Comparison of ENCODE assay signal across 8 cellular contexts in genomic region chr10:5449823-5450222, GRCh38. TPM values are rescaled to one million over a fixed set of nuclear protein-coding genes. Genes with fewer than 3 reads are reported as not detected.
A peak's percentile ranks its signal among the peaks of the same experiment; 100 is the strongest.
DNase-seq lines count a peak whose midpoint lies in the region; ATAC-seq and TF ChIP-seq lines count a peak whose summit lies in the region.

No MANE protein-coding gene starts in this region.

- H3K9me3 ChIP-seq in breast epithelium (no peaks in the 10 kb centered on the region), smooth muscle cell (replicated peaks; ENCODE audit: low read depth) (no peaks in the 10 kb centered on the region)

- no peak for TF ChIP-seq POLR2A in breast epithelium (IDR thresholded peaks at IDR 0.05)

- H3K36me3 Mint-ChIP-seq in natural killer cell: no peaks in the 10 kb centered on the region

- DNase-seq in HT1080 (ENCODE audit: low read depth): peak; percentile 19
- DNase-seq in breast epithelium (ENCODE audit: low spot score in 2 of 2): no peak
- no peak for DNase-seq in kidney epithelial cell (ENCODE audit: low read depth)
- DNase-seq in smooth muscle cell (lab: John Stamatoyannopoulos, UW; ENCODE audit: unreplicated experiment): no peak
- no peak for DNase-seq in natural killer cell
- no peak for DNase-seq in NCI-H524 treated with DMSO at 0.1 percent for 48 hours (lab: John Stamatoyannopoulos, UW)
- DNase-seq in NCI-H146 treated with DMSO at 0.1 percent for 48 hours (lab: John Stamatoyannopoulos, UW; ENCODE audit: unreplicated experiment): no peak

- peaks cover 72% of the 10 kb centered on the region for H4K20me1 ChIP-seq in smooth muscle cell (ENCODE audit: low read depth)

- intact Hi-C loops in breast epithelium (cut with DNase I; ENCODE audit: low total_unique reads) (loop anchor here (10.0 kb wide), 1 partner anchor 175 kb away; no protein-coding TSS in a partner anchor), natural killer cell (cut with micrococcal nuclease) (no loop called here)

- H3K9ac ChIP-seq in smooth muscle cell (ENCODE audit: low read depth): peak overlapping the region; percentile 90

- H3K27me3 ChIP-seq in breast epithelium: no peaks in the 10 kb centered on the region
- no peaks in the 10 kb centered on the region for H3K27me3 ChIP-seq in kidney epithelial cell (ENCODE audit: control insufficient read depth, insufficient read depth, low read length)
- no peaks in the 10 kb centered on the region for H3K27me3 ChIP-seq in smooth muscle cell (ENCODE audit: low read depth)

- TF ChIP-seq CTCF in breast epithelium (IDR thresholded peaks at IDR 0.05): peak; percentile 37 to 43 (median 41)
- TF ChIP-seq CTCF in kidney epithelial cell (IDR thresholded peaks at IDR 0.05; ENCODE audit: insufficient read depth, low read length, poor library complexity, severe bottlenecking): peak; percentile 29
- TF ChIP-seq CTCF in smooth muscle cell (IDR thresholded peaks at IDR 0.05; ENCODE audit: borderline replicate concordance, insufficient read depth, poor library complexity, severe bottlenecking): no peak
- no peak for TF ChIP-seq CTCF in natural killer cell (IDR thresholded peaks at IDR 0.05)

- H3K36me3 ChIP-seq in breast epithelium: peaks cover under 1% of the 10 kb centered on the region
- peaks cover under 1% of the 10 kb centered on the region for H3K36me3 ChIP-seq in kidney epithelial cell (ENCODE audit: control insufficient read depth, insufficient read depth, low read length)
- peaks cover 29% of the 10 kb centered on the region for H3K36me3 ChIP-seq in smooth muscle cell (ENCODE audit: low read depth)

- H3K4me1 ChIP-seq in breast epithelium (no peaks in the 10 kb centered on the region), smooth muscle cell (ENCODE audit: low read depth) (peaks cover 39% of the 10 kb centered on the region)

- ATAC-seq in natural killer cell (no peak), HG02623 (IDR thresholded peaks at IDR 0.05; ENCODE audit: unreplicated experiment) (no peak)

- H3K4me2 ChIP-seq in smooth muscle cell: peak overlapping the region; percentile 96

- H3K79me2 ChIP-seq in smooth muscle cell (ENCODE audit: low read depth): peaks cover 90% of the 10 kb centered on the region

- H3K27ac Mint-ChIP-seq in natural killer cell: no peak overlapping the region

- H3K9me3 Mint-ChIP-seq in natural killer cell: no peaks in the 10 kb centered on the region

- H3K4me1 Mint-ChIP-seq in natural killer cell: peaks cover 17 to 18% of the 10 kb centered on the region in 2 donors

- peaks cover 45% of the 10 kb centered on the region for H3F3A ChIP-seq in smooth muscle cell (ENCODE audit: low read depth)

- H3K4me3 ChIP-seq in breast epithelium (peak overlapping the region; percentile 43 to 68 (median 57)), kidney epithelial cell (ENCODE audit: low read depth, low read length) (peak overlapping the region; percentile 19), smooth muscle cell (peak overlapping the region; percentile 95)

- H3K27me3 Mint-ChIP-seq in natural killer cell (ENCODE audit: low read depth in 2 of 2): no peaks in the 10 kb centered on the region

- 23% methylated on average over 8 of the region's 8 CpGs for WGBS in smooth muscle cell (ENCODE audit: low lambda C conversion rate)

- H2AFZ ChIP-seq in smooth muscle cell (ENCODE audit: low read depth): no peak overlapping the region

- H3K27ac ChIP-seq in breast epithelium (peak overlapping the region in 1 of 2 donors; percentile 91), smooth muscle cell (ENCODE audit: low read depth) (peak overlapping the region; percentile 93)

- no peak overlapping the region for H3K4me3 Mint-ChIP-seq in natural killer cell

RNA-seq across cellular contexts. Expression of gene NET1, which starts 37.5 kb away (rescaled TPM):
- 40.1 and 58.3 TPM in 2 replicates for total RNA-seq in HT1080 (2014; rRNA removed; shearing (Covaris generic))
- polyA plus RNA-seq in HT1080 (2015; cell fraction: cytosol; rRNA removed): 46.7 and 49.2 TPM in 2 replicates
- polyA plus RNA-seq in HT1080 (2015; cell fraction: nucleus; rRNA removed): 45.2 and 51.6 TPM in 2 replicates
- total RNA-seq in breast epithelium: 100 to 1,000 TPM in 2 of 3 donors, 10 to 100 TPM in 1; 87.2 to 179 (median 145) TPM
- 113 and 146 TPM in 2 replicates for total RNA-seq in kidney epithelial cell
- 123 and 131 TPM in 2 replicates for total RNA-seq in smooth muscle cell
- 49.5 and 83.1 TPM in 2 replicates for polyA plus RNA-seq in smooth muscle cell
- total RNA-seq in natural killer cell: 10 to 100 TPM; 10.4 to 17.9 (median 13.8) TPM

RNA-seq across cellular contexts. Expression of gene TUBAL3, which starts 45.2 kb away (rescaled TPM):
- total RNA-seq in HT1080 (2014; rRNA removed; shearing (Covaris generic)): not detected in 2 replicates
- polyA plus RNA-seq in HT1080 (2015; cell fraction: cytosol; rRNA removed): 0.07 and 0.33 TPM in 2 replicates
- polyA plus RNA-seq in HT1080 (2015; cell fraction: nucleus; rRNA removed): 0.22 TPM in 1 of 2 replicates, not detected in the other
- total RNA-seq in breast epithelium (1 to 10 TPM in 2 of 3 donors, not detected in 1; 1.6 to 1.9 TPM), kidney epithelial cell (0.34 and 0.46 TPM in 2 replicates), smooth muscle cell (not detected in 2 replicates), natural killer cell (not detected)
- polyA plus RNA-seq in smooth muscle cell: not detected in 2 replicates

RNA-seq across cellular contexts. Expression of gene CALML5, which starts 49.5 kb away (rescaled TPM):
- total RNA-seq in HT1080 (2014; rRNA removed; shearing (Covaris generic)): 1.4 TPM in 1 of 2 replicates, not detected in the other
- not detected in 2 replicates for polyA plus RNA-seq in HT1080 (2015; cell fraction: cytosol; rRNA removed)
- not detected in 2 replicates for polyA plus RNA-seq in HT1080 (2015; cell fraction: nucleus; rRNA removed)
- 10 to 100 TPM in 2 of 3 donors, not detected in 1; 31.0 to 31.1 TPM for total RNA-seq in breast epithelium
- 0.34 TPM in 1 of 2 replicates, not detected in the other for total RNA-seq in kidney epithelial cell
- total RNA-seq in smooth muscle cell: 15.1 and 24.3 TPM in 2 replicates
- 16.5 and 18.1 TPM in 2 replicates for polyA plus RNA-seq in smooth muscle cell
- total RNA-seq in natural killer cell: not detected

Comparison
In these comparisons a context has a peak if more than half of its experiments do, and no peak if none do; other contexts are left out.
1. H3K4me3 ChIP-seq: peak in every context shown above with its lines; median percentile 95 in smooth muscle cell; 57 in breast epithelium; 19 in kidney epithelial cell.
2. CTCF ChIP-seq: peak in breast epithelium (3 of 3) and kidney epithelial cell (single experiment); none in smooth muscle cell (single experiment) and natural killer cell (single experiment).